Comparison of ENCODE assay signal across 8 cellular contexts in genomic region chr10:26215923-26216576, GRCh38. TPM values are rescaled to one million over a fixed set of nuclear protein-coding genes. Genes with fewer than 3 reads are reported as not detected.
DNase-seq lines count a peak whose midpoint lies in the region; ATAC-seq and TF ChIP-seq lines count a peak whose summit lies in the region.

No MANE protein-coding gene starts in this region.

- no peak overlapping the region for H3K4me3 ChIP-seq in CD4-positive, alpha-beta memory T cell (ENCODE audit: low read length in 2 of 2)
- no peak overlapping the region for H3K4me3 ChIP-seq in mucosa of descending colon

- DNase-seq in CD4-positive, alpha-beta memory T cell = no peak
- peak; percentile 85 for DNase-seq in astrocyte of the hippocampus (ENCODE audit: low read depth, low spot score)
- no peak for DNase-seq in mucosa of descending colon
- DNase-seq in Ammon's horn (ENCODE audit: low spot score) = no peak
- no peak for DNase-seq in cerebellum (ENCODE audit: low spot score)
- DNase-seq in NK-92 treated with Interleukin-12 subunit alpha and Interleukin-12 subunit beta, amount 100 ng/mL, for 24 hours (lab: John Stamatoyannopoulos, UW) = no peak
- DNase-seq in 8988T = no peak

- intact Hi-C loops in CD4-positive, alpha-beta memory T cell (cut with micrococcal nuclease) = no loop called here
- intact Hi-C loops in mucosa of descending colon (cut with DNase I, micrococcal nuclease) = no loop called here

- H3K36me3 Mint-ChIP-seq in CD4-positive, alpha-beta memory T cell = no peaks in the 10 kb centered on the region

- H3K36me3 ChIP-seq in CD4-positive, alpha-beta memory T cell (ENCODE audit: insufficient read depth, low read length) = no peaks in the 10 kb centered on the region
- no peaks in the 10 kb centered on the region for H3K36me3 ChIP-seq in mucosa of descending colon (ENCODE audit: low read depth)

- peak; percentile 19 for ATAC-seq in mucosa of descending colon

- no peak for TF ChIP-seq CTCF in mucosa of descending colon (IDR thresholded peaks at IDR 0.05)

- CTCF ChIA-PET in CD4-positive, alpha-beta memory T cell (lab: Charles Lee; ENCODE audit: partially characterized antibody) = no interaction called here

- H3K4me3 Mint-ChIP-seq in CD4-positive, alpha-beta memory T cell = peak overlapping the region; percentile 31 to 82 (median 70)

- TF ChIP-seq EP300 in Ishikawa (IDR thresholded peaks at IDR 0.05; ENCODE audit: borderline replicate concordance) = no peak

- peaks cover 5 to 48% (median 33%) of the 10 kb centered on the region in 4 donors for H3K4me1 Mint-ChIP-seq in CD4-positive, alpha-beta memory T cell

- peaks cover 44% of the 10 kb centered on the region for H3K27me3 ChIP-seq in CD4-positive, alpha-beta memory T cell (ENCODE audit: insufficient read depth, low read length)

- H3K9me3 Mint-ChIP-seq in CD4-positive, alpha-beta memory T cell = no peaks in the 10 kb centered on the region

- TF ChIP-seq RAD21 in Ishikawa (IDR thresholded peaks at IDR 0.05; ENCODE audit: low read depth) = no peak

- H3K4me1 ChIP-seq in CD4-positive, alpha-beta memory T cell (ENCODE audit: insufficient read depth, low read length) = peaks cover 24% of the 10 kb centered on the region
- no peaks in the 10 kb centered on the region for H3K4me1 ChIP-seq in mucosa of descending colon (ENCODE audit: low read depth)

- peaks cover 67 to 68% of the 10 kb centered on the region in 2 donors for H3K27me3 Mint-ChIP-seq in CD4-positive, alpha-beta memory T cell

- POLR2A ChIA-PET in CD4-positive, alpha-beta memory T cell (lab: Charles Lee; ENCODE audit: partially characterized antibody) = no interaction called here

- H3K27ac ChIP-seq in CD4-positive, alpha-beta memory T cell (ENCODE audit: low read depth, low read length) = no peak overlapping the region

- H3K27ac Mint-ChIP-seq in CD4-positive, alpha-beta memory T cell = peak overlapping the region in 1 of 7 donors; percentile 47

- H3K9me3 ChIP-seq in CD4-positive, alpha-beta memory T cell (ENCODE audit: control insufficient read depth in 1 of 2, low read length in 2 of 2) = no peaks in the 10 kb centered on the region
- H3K9me3 ChIP-seq in mucosa of descending colon = no peaks in the 10 kb centered on the region

TF ChIP-seq in Ishikawa, 13 proteins besides CTCF, POLR2A, EP300 and RAD21:
- TF ChIP-seq REST (IDR thresholded peaks at IDR 0.05; ENCODE audit: low read depth) (peak; percentile 56), EGR1 (IDR thresholded peaks at IDR 0.05) (no peak)

RNA-seq across cellular contexts. Expression of gene GAD2, which starts 0.5 kb away (rescaled TPM):
- total RNA-seq in CD4-positive, alpha-beta memory T cell = not detected
- polyA plus RNA-seq in CD4-positive, alpha-beta memory T cell = not detected
- total RNA-seq in mucosa of descending colon (not detected), cerebellum (29.6 TPM)

Comparison
In these comparisons a context has a peak if more than half of its experiments do, and no peak if none do; other contexts are left out.
1. RNA of gene GAD2, which starts 0.5 kb away (total RNA-seq): 29.6 TPM in cerebellum (single experiment); not detected in CD4-positive, alpha-beta memory T cell and not detected in mucosa of descending colon; every median in the first group is over 10 times any median in the second.